In the genomic region with DNA sequence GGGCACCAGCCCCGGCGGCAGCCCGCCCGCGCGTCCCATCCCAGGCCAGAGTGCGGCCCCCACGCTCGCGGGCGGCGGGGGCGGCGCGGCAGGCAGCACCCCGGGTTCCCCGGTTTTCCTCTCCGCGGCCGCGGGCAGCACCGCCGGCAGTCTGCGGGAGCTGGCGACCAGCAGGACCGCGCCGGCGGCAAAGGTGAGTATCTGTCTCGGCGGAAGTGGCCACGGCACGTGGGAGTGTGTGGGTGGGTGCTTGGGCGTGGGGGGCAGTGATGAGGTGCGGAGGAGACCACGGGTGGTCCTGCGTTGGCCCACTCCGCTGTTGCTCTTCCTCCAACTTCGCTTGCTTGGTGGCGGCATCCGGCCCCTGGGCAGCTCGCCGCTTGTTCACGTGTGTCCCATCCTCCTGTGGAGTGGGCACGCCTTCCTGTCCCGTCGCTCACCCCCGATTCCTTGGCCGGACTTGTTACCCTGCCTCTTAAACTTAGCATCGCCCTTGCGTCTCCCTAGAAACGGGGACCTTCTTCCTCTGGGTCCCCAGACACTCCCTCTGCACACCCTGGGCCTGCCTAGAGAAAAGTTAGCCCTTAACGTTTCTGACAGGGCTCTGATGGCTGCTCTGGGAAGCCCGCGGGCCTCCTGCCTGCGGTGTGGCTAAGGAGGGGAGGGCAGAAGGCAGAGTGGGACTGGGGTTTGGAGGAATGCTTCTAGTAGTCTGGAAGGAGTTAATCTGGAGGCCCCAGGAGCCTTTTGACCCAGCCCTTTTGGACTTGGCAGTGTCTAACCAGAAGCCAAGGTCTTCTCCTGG, we compare ENCODE assay signal across 2 cellular contexts.
TF ChIP-seq lines count a peak whose summit lies in the region.

No MANE protein-coding gene starts in this region.

TF ChIP-seq in liver, 16 proteins besides CTCF, POLR2A, EP300 and RAD21:
- no peak for TF ChIP-seq FOXA2 (IDR thresholded peaks at IDR 0.05)
- TF ChIP-seq NR2F2 (IDR thresholded peaks at IDR 0.05) = peak; percentile 12

TF ChIP-seq in HepG2, 621 proteins besides CTCF, POLR2A, EP300 and RAD21:
- TF ChIP-seq, protein P1, sequence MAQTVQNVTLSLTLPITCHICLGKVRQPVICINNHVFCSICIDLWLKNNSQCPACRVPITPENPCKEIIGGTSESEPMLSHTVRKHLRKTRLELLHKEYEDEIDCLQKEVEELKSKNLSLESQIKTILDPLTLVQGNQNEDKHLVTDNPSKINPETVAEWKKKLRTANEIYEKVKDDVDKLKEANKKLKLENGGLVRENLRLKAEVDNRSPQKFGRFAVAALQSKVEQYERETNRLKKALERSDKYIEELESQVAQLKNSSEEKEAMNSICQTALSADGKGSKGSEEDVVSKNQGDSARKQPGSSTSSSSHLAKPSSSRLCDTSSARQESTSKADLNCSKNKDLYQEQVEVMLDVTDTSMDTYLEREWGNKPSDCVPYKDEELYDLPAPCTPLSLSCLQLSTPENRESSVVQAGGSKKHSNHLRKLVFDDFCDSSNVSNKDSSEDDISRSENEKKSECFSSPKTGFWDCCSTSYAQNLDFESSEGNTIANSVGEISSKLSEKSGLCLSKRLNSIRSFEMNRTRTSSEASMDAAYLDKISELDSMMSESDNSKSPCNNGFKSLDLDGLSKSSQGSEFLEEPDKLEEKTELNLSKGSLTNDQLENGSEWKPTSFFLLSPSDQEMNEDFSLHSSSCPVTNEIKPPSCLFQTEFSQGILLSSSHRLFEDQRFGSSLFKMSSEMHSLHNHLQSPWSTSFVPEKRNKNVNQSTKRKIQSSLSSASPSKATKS (CRISPR knock-in tag; IDR thresholded peaks at IDR 0.05) = no peak
- TF ChIP-seq MED8 (CRISPR knock-in tag; IDR thresholded peaks at IDR 0.05; ENCODE audit: insufficient replicate concordance) (no peak), GPN1 (CRISPR knock-in tag; IDR thresholded peaks at IDR 0.05; ENCODE audit: borderline replicate concordance) (no peak), ZNF614 (CRISPR knock-in tag; IDR thresholded peaks at IDR 0.05; ENCODE audit: borderline replicate concordance) (no peak)
